In genomic region chr7:129091484-129092002, GRCh38 we compare ENCODE assay signal across 8 cellular contexts. TPM values are rescaled to one million over a fixed set of nuclear protein-coding genes. Genes with fewer than 3 reads are reported as not detected.
DNase-seq lines count a peak whose midpoint lies in the region; ATAC-seq lines count a peak whose summit lies in the region.

No MANE protein-coding gene starts in this region.

- H3K36me3 Mint-ChIP-seq in activated naive CD4-positive, alpha-beta T cell treated with anti-CD3 and anti-CD28 coated beads, Interleukin-2, amount 50 U/mL, for 72 hours = no peaks in the 10 kb centered on the region

- intact Hi-C loops in Right ventricle myocardium superior (cut with DNase I) = loop anchor here (2.0 kb wide), 1 partner anchor 187 kb away; no protein-coding TSS in a partner anchor
- intact Hi-C loops in posterior cingulate gyrus (cut with DNase I) = loop anchor here (2.0 kb wide), 1 partner anchor 187 kb away; no protein-coding TSS in a partner anchor

- no peaks in the 10 kb centered on the region for H3K9me3 Mint-ChIP-seq in activated naive CD4-positive, alpha-beta T cell treated with anti-CD3 and anti-CD28 coated beads, Interleukin-2, amount 50 U/mL, for 72 hours

- DNase-seq in CD1c-positive myeloid dendritic cell (ENCODE audit: extremely low spot score) = peak; percentile 90
- peak; percentile 30 for DNase-seq in NCI-H1048 (lab: John Stamatoyannopoulos, UW)
- peak; percentile 30 for DNase-seq in SKM-1 (lab: John Stamatoyannopoulos, UW; ENCODE audit: unreplicated experiment)
- peak; percentile 86 to 98 for DNase-seq in activated naive CD4-positive, alpha-beta T cell treated with anti-CD3 and anti-CD28 coated beads, Interleukin-2, amount 50 U/mL, for 72 hours (ENCODE audit: low spot score in 2 of 2)
- peak; percentile 83 for DNase-seq in Right ventricle myocardium superior
- DNase-seq in posterior cingulate gyrus = peak; percentile 54 to 95 (median 86)
- DNase-seq in ureter (ENCODE audit: low spot score) = peak; percentile 84

- peak overlapping the region in 1 of 2 donors; percentile 77 for H3K27ac Mint-ChIP-seq in activated naive CD4-positive, alpha-beta T cell treated with anti-CD3 and anti-CD28 coated beads, Interleukin-2, amount 50 U/mL, for 72 hours

- ATAC-seq in GM21528 (IDR thresholded peaks at IDR 0.05; ENCODE audit: low FRiP score, unreplicated experiment) (peak; percentile 58), Right ventricle myocardium superior (ENCODE audit: poor library complexity) (peak; percentile 83)
- ATAC-seq in activated naive CD4-positive, alpha-beta T cell treated with anti-CD3 and anti-CD28 coated beads, Interleukin-2, amount 50 U/mL, for 72 hours = peak; percentile 89 to 94

RNA-seq across cellular contexts. Expression of gene TNPO3, which starts 36.6 kb away (rescaled TPM):
- total RNA-seq in activated naive CD4-positive, alpha-beta T cell treated with anti-CD3 and anti-CD28 coated beads, Interleukin-2, amount 50 U/mL, for 72 hours = 10 to 100 TPM; 60.4 to 67.3 TPM
- total RNA-seq in Right ventricle myocardium superior = 32.8 TPM
- 43.4 TPM for total RNA-seq in ureter

RNA-seq across cellular contexts. Expression of gene TSPAN33, which starts 53.0 kb away (rescaled TPM):
- 1 to 10 TPM; 4.2 to 8.1 TPM for total RNA-seq in activated naive CD4-positive, alpha-beta T cell treated with anti-CD3 and anti-CD28 coated beads, Interleukin-2, amount 50 U/mL, for 72 hours
- 11.8 TPM for total RNA-seq in Right ventricle myocardium superior
- 11.1 TPM for total RNA-seq in ureter

Comparison
In these comparisons a context has a peak if more than half of its experiments do, and no peak if none do; other contexts are left out.
1. Peak in every context shown above with its lines: DNase-seq and ATAC-seq.
2. DNase-seq: peak in every context shown above with its lines; median percentile 92 in activated naive CD4-positive, alpha-beta T cell treated with anti-CD3 and anti-CD28 coated beads, Interleukin-2, amount 50 U/mL, for 72 hours; 90 in CD1c-positive myeloid dendritic cell; 86 in posterior cingulate gyrus; 84 in ureter; 83 in Right ventricle myocardium superior; 30 in NCI-H1048; 30 in SKM-1.